ENCODE assay signal across 16 cellular contexts in the genomic region with DNA sequence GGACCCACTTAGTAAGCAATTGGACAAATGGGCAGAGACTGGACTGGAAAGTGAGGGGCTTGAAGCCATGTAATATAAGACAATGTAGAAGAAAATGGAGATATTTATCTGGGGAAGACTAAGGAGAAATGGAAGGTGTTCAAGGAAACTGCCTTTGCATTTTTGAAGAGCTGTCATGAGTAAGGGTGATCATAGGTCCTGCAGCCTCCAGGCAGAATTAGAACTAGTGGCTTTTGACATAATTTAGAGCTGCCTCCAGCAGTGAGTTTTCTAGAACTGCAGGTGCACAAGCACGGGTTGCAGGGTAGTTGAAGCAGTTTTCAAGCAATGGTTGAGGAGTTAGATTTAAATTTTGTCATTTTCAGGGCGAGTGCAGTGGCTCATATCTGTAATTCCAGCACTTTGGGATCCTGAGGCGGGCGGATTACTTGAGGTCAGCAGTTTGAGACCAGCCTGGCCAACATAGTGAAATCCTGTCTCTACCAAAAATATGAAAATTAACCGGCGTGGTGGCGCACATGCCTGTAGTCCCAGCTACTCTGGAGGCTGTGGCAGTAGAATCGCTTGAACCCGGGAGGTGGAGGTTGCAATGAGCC. TPM values are rescaled to one million over a fixed set of nuclear protein-coding genes. Genes with fewer than 3 reads are reported as not detected.
DNase-seq lines count a peak whose midpoint lies in the region; ATAC-seq and TF ChIP-seq lines count a peak whose summit lies in the region.
"Had no signal": no experiment of that assay in that cellular context is flagged by ENCODE, and none has a peak within 500 bp of the region (broad histone marks: within the 10 kb centered on the region; RNA-seq: fewer than 3 reads in every experiment).

No MANE protein-coding gene starts in this region.

- no peak for DNase-seq in natural killer cell treated with Interleukin-12 subunit alpha and Interleukin-12 subunit beta and Interleukin-15 and Interleukin-18, amount 100 ng/mL, for 72 hours (ENCODE audit: low spot score)
- DNase-seq in natural killer cell (no peak), colonic mucosa (peak; percentile 22), GM03348 (ENCODE audit: low spot score) (no peak), ureter (ENCODE audit: low spot score) (no peak), NCI-H1417 treated with DMSO at 0.1 percent for 48 hours (lab: John Stamatoyannopoulos, UW) (no peak)
- DNase-seq: ACHN; Calu3; CD4-positive, CD25-positive, alpha-beta regulatory T cell; DMS 273 treated with DMSO at 0.1 percent for 48 hours; DMS79; H7 had no signal

- H3K4me3 ChIP-seq in colonic mucosa (peak overlapping the region; percentile 5), mucosa of rectum (ENCODE audit: low read length in 2 of 2) (peak overlapping the region; percentile 38 to 61)
- H3K4me3 ChIP-seq: BLaER1 treated with 17β-estradiol and CSF1 and Interleukin-3, amounts not matched to agents 10 nM and 100 nM; GM23338 had no signal

- H3K9me3 Mint-ChIP-seq in natural killer cell treated with Interleukin-12 subunit alpha and Interleukin-12 subunit beta and Interleukin-15 and Interleukin-18, amount 100 ng/mL, for 72 hours: no peaks in the 10 kb centered on the region
- no peaks in the 10 kb centered on the region for H3K9me3 Mint-ChIP-seq in natural killer cell
- H3K9me3 Mint-ChIP-seq: GM23338 had no signal

- peaks cover 12 to 19% of the 10 kb centered on the region in 2 donors for H3K4me1 Mint-ChIP-seq in natural killer cell treated with Interleukin-12 subunit alpha and Interleukin-12 subunit beta and Interleukin-15 and Interleukin-18, amount 100 ng/mL, for 72 hours (ENCODE audit: low read depth in 2 of 2)
- peaks cover 12 to 20% of the 10 kb centered on the region in 2 donors for H3K4me1 Mint-ChIP-seq in natural killer cell

- H3K9ac ChIP-seq in colonic mucosa (ENCODE audit: low read depth in 2 of 2, low read length in 2 of 2) (peak overlapping the region in 1 of 2 donors; percentile 26), mucosa of rectum (ENCODE audit: low read depth in 1 of 2, low read length in 2 of 2) (no peak overlapping the region)
- H3K9ac ChIP-seq: BLaER1 treated with 17β-estradiol and CSF1 and Interleukin-3, amounts not matched to agents 10 nM and 100 nM had no signal

- no peaks in the 10 kb centered on the region for H3K36me3 ChIP-seq in colonic mucosa
- no peaks in the 10 kb centered on the region for H3K36me3 ChIP-seq in mucosa of rectum (ENCODE audit: control insufficient read depth in 2 of 2, insufficient read depth in 2 of 2, low read length in 2 of 2)
- H3K36me3 ChIP-seq: BLaER1 treated with 17β-estradiol and CSF1 and Interleukin-3, amounts not matched to agents 10 nM and 100 nM had no signal

- peaks cover 6% of the 10 kb centered on the region for H3K36me3 Mint-ChIP-seq in natural killer cell treated with Interleukin-12 subunit alpha and Interleukin-12 subunit beta and Interleukin-15 and Interleukin-18, amount 100 ng/mL, for 72 hours
- H3K36me3 Mint-ChIP-seq in natural killer cell: peaks cover 4% of the 10 kb centered on the region

- TF ChIP-seq CTCF in natural killer cell (IDR thresholded peaks at IDR 0.05): no peak
- TF ChIP-seq CTCF in colonic mucosa (IDR thresholded peaks at IDR 0.05): no peak

- peak overlapping the region; percentile 23 for H3K27ac ChIP-seq in colonic mucosa
- peak overlapping the region; percentile 10 to 63 for H3K27ac ChIP-seq in mucosa of rectum (ENCODE audit: low read depth in 2 of 2, low read length in 2 of 2)
- H3K27ac ChIP-seq: BLaER1 treated with 17β-estradiol and CSF1 and Interleukin-3, amounts not matched to agents 10 nM and 100 nM had no signal

- ATAC-seq in natural killer cell treated with Interleukin-12 subunit alpha and Interleukin-12 subunit beta and Interleukin-15 and Interleukin-18, amount 100 ng/mL, for 72 hours: no peak
- ATAC-seq in natural killer cell (no peak), HG02759 (IDR thresholded peaks at IDR 0.05; ENCODE audit: unreplicated experiment) (no peak)
- ATAC-seq: GM23338 had no signal

- H3K27ac Mint-ChIP-seq in natural killer cell treated with Interleukin-12 subunit alpha and Interleukin-12 subunit beta and Interleukin-15 and Interleukin-18, amount 100 ng/mL, for 72 hours: no peak overlapping the region
- no peak overlapping the region for H3K27ac Mint-ChIP-seq in natural killer cell
- H3K27ac Mint-ChIP-seq: GM23338 had no signal

- intact Hi-C loops in natural killer cell (cut with micrococcal nuclease): no loop called here
- intact Hi-C loops in colonic mucosa (cut with DNase I): no loop called here

- no peaks in the 10 kb centered on the region for H3K27me3 Mint-ChIP-seq in natural killer cell treated with Interleukin-12 subunit alpha and Interleukin-12 subunit beta and Interleukin-15 and Interleukin-18, amount 100 ng/mL, for 72 hours
- peaks cover 0 to 4% of the 10 kb centered on the region in 2 donors for H3K27me3 Mint-ChIP-seq in natural killer cell (ENCODE audit: low read depth in 2 of 2)

- H3K4me1 ChIP-seq in colonic mucosa (no peaks in the 10 kb centered on the region), mucosa of rectum (ENCODE audit: control insufficient read depth in 2 of 2, insufficient read depth in 2 of 2, low read length in 2 of 2) (peaks cover 6 to 16% of the 10 kb centered on the region in 2 donors)

- no peaks in the 10 kb centered on the region for H3K9me3 ChIP-seq in colonic mucosa
- H3K9me3 ChIP-seq in mucosa of rectum (ENCODE audit: control insufficient read depth in 2 of 2, low read length in 2 of 2): no peaks in the 10 kb centered on the region
- H3K9me3 ChIP-seq: BLaER1 treated with 17β-estradiol and CSF1 and Interleukin-3, amounts not matched to agents 10 nM and 100 nM had no signal

- no peaks in the 10 kb centered on the region for H3K27me3 ChIP-seq in colonic mucosa
- no peaks in the 10 kb centered on the region for H3K27me3 ChIP-seq in mucosa of rectum (ENCODE audit: control insufficient read depth in 2 of 2, insufficient read depth in 2 of 2, low read length in 2 of 2)
- H3K27me3 ChIP-seq: BLaER1 treated with 17β-estradiol and CSF1 and Interleukin-3, amounts not matched to agents 10 nM and 100 nM had no signal

- H3K4me3 Mint-ChIP-seq in natural killer cell treated with Interleukin-12 subunit alpha and Interleukin-12 subunit beta and Interleukin-15 and Interleukin-18, amount 100 ng/mL, for 72 hours: peak overlapping the region; percentile 1
- H3K4me3 Mint-ChIP-seq in natural killer cell: no peak overlapping the region
- H3K4me3 Mint-ChIP-seq: GM23338 had no signal

RNA-seq across cellular contexts. Expression of a gene that starts 3.7 kb away (rescaled TPM):
- total RNA-seq in natural killer cell treated with Interleukin-12 subunit alpha and Interleukin-12 subunit beta and Interleukin-15 and Interleukin-18, amount 100 ng/mL, for 72 hours: 10 to 100 TPM; 15.0 to 26.9 TPM
- total RNA-seq in natural killer cell (10 to 100 TPM; 59.6 to 63.8 (median 60.1) TPM), colonic mucosa (10 to 100 TPM in 1 of 2 donors, 1 to 10 TPM in 1; 9.6 to 16.8 TPM), ureter (14.3 TPM)
